ENCODE assay signal across 18 cellular contexts in genomic region chr10:35007858-35008301, GRCh38.
DNase-seq lines count a peak whose midpoint lies in the region; ATAC-seq, FAIRE-seq and TF ChIP-seq lines count a peak whose summit lies in the region.
"Had no signal": no experiment of that assay in that cellular context is flagged by ENCODE, and none has a peak within 500 bp of the region (broad histone marks: within the 10 kb centered on the region; RNA-seq: fewer than 3 reads in every experiment).

No MANE protein-coding gene starts in this region.

- H3K79me2 ChIP-seq in K562 (ENCODE audit: control insufficient read depth, insufficient read depth, low read length): no peaks in the 10 kb centered on the region

- dilution Hi-C loops in IMR-90 (cut with HindIII; ENCODE audit: low sequenced_read_pairs, unreplicated experiment): no loop called here

- TF ChIP-seq RAD21 in IMR-90 (IDR thresholded peaks at IDR 0.05; ENCODE audit: low read length) (no peak), K562 (CRISPR knock-in tag; conservative IDR thresholded peaks at IDR 0.05 in 1 of 2, IDR thresholded peaks at IDR 0.05 in 1 of 2) (no peak)

- H3K27ac Mint-ChIP-seq in CD4-positive, alpha-beta T cell: peak overlapping the region; percentile 22
- H3K27ac Mint-ChIP-seq in naive thymus-derived CD4-positive, alpha-beta T cell: peak overlapping the region in 5 of 9 donors; percentile 9 to 71 (median 21)
- H3K27ac Mint-ChIP-seq: activated B cell treated with CpG ODN at 0.5 μM for 24 hours; stimulated activated naive CD8-positive, alpha-beta T cell treated with anti-CD3 and anti-CD28 coated beads, Interleukin-15, Interleukin-2, amounts not matched to agents 100 ng/mL and 50 ng/mL, for 24 hours had no signal

- no peak overlapping the region for H3K56ac ChIP-seq in IMR-90 (ENCODE audit: extremely low read depth, insufficient read depth, low read length)

- peaks cover 15% of the 10 kb centered on the region for H3K9me1 ChIP-seq in IMR-90 (ENCODE audit: insufficient read depth, low read length)
- H3K9me1 ChIP-seq in K562 (ENCODE audit: control insufficient read depth, insufficient read depth, low read length): no peaks in the 10 kb centered on the region

- peaks cover 3 to 6% of the 10 kb centered on the region in 2 experiments; a peak in 1 of 4 replicates for H3K79me1 ChIP-seq in IMR-90 (ENCODE audit: low read depth in 1 of 2, low read length in 2 of 2)

- intact Hi-C loops in CD4-positive, alpha-beta T cell (cut with DNase I, micrococcal nuclease): no loop called here
- intact Hi-C loops in IMR-90 (cut with micrococcal nuclease): no loop called here
- intact Hi-C loops in K562 (cut with micrococcal nuclease): no loop called here
- intact Hi-C loops in naive thymus-derived CD4-positive, alpha-beta T cell (cut with micrococcal nuclease): no loop called here

- BruUV-seq in IMR-90 (replicated peaks; lab: Mats Ljungman, UMichigan) (no TSS peak), K562 (replicated peaks; lab: Mats Ljungman, UMichigan) (no TSS peak)

- POLR2A ChIA-PET in CD4-positive, alpha-beta T cell (lab: Charles Lee): no interaction called here
- POLR2A ChIA-PET in IMR-90 (lab: Charles Lee; ENCODE audit: unreplicated experiment) (interaction anchor here (0.6 kb wide), 1 partner anchor 76 kb away, joined by 3 read pairs; no protein-coding TSS in a partner anchor), K562 (lab: Yijun Ruan, JAX) (interaction anchor here (0.5 to 0.6 kb wide), 2 partner anchors 8 to 1312 kb away, joined by 3 read pairs; no protein-coding TSS in a partner anchor)
- POLR2A ChIA-PET in naive thymus-derived CD4-positive, alpha-beta T cell (lab: Charles Lee): no interaction called here

- TF ChIP-seq POLR2A in IMR-90 (IDR thresholded peaks at IDR 0.05; ENCODE audit: low read depth, low read length): no peak
- TF ChIP-seq POLR2A in K562 (conservative IDR thresholded peaks at IDR 0.05): no peak

- 0 out of 2 replicates have a peak overlapping the region, but pooled peaks have one; percentile 14 for H2BK20ac ChIP-seq in IMR-90 (ENCODE audit: low read depth, low read length)

- no peak overlapping the region; the same call in 1 of the 2 replicates for H3K14ac ChIP-seq in IMR-90 (replicated peaks; ENCODE audit: low read depth, low read length)

- ATAC-seq in CD4-positive, alpha-beta T cell (ENCODE audit: poor library complexity): no peak
- ATAC-seq in IMR-90 (ENCODE audit: low read depth) (no peak), K562 (no peak; the same call in 2 of the 3 replicates)
- no peak for ATAC-seq in naive thymus-derived CD4-positive, alpha-beta T cell
- ATAC-seq in activated T-cell treated with anti-CD3 and anti-CD28 coated beads, Interleukin-2, amount 50 U/mL, for 4 hours: no peak

- peak overlapping the region; percentile 57; the same call in 1 of the 2 replicates for H4K91ac ChIP-seq in IMR-90 (ENCODE audit: insufficient read depth, low read depth, low read length)

- H3K27me3 Mint-ChIP-seq in CD4-positive, alpha-beta T cell: no peaks in the 10 kb centered on the region
- no peaks in the 10 kb centered on the region for H3K27me3 Mint-ChIP-seq in naive thymus-derived CD4-positive, alpha-beta T cell
- H3K27me3 Mint-ChIP-seq in activated T-cell treated with anti-CD3 and anti-CD28 coated beads, Interleukin-2, amount 50 U/mL, for 4 hours (ENCODE audit: low read depth): no peaks in the 10 kb centered on the region
- H3K27me3 Mint-ChIP-seq: activated B cell treated with CpG ODN at 0.5 μM for 24 hours; stimulated activated naive CD8-positive, alpha-beta T cell treated with anti-CD3 and anti-CD28 coated beads, Interleukin-15, Interleukin-2, amounts not matched to agents 100 ng/mL and 50 ng/mL, for 24 hours had no signal

- H2BK120ac ChIP-seq in IMR-90 (ENCODE audit: low read depth, low read length): peak overlapping the region; percentile 16; the same call in 1 of the 2 replicates

- H4K8ac ChIP-seq in IMR-90 (ENCODE audit: low read depth in 2 of 2, low read length in 2 of 2): peak overlapping the region in 1 of 2 experiments; percentile 7; a peak in 2 of 4 replicates

- H2AFZ ChIP-seq in IMR-90 (replicated peaks; ENCODE audit: low read length, poor library complexity) (no peak overlapping the region), K562 (ENCODE audit: low read depth, low read length) (no peak overlapping the region)

- DNase-seq in CD4-positive, alpha-beta T cell: no peak
- peak; percentile 20 for DNase-seq in IMR-90
- no peak for DNase-seq in K562 (ENCODE audit: extremely low read depth in 1 of 4, low spot score in 3 of 4)
- no peak for DNase-seq in naive thymus-derived CD4-positive, alpha-beta T cell
- no peak for DNase-seq in midbrain (lab: John Stamatoyannopoulos, UW)
- no peak for DNase-seq in NCI-H2107 treated with DMSO at 0.1 percent for 48 hours (lab: John Stamatoyannopoulos, UW; ENCODE audit: unreplicated experiment)
- DNase-seq in activated T-cell treated with anti-CD3 and anti-CD28 coated beads, Interleukin-2, amount 50 U/mL, for 4 hours: no peak
- DNase-seq in NCI-H526 (lab: John Stamatoyannopoulos, UW): no peak
- DNase-seq: activated B cell treated with CpG ODN at 0.5 μM for 24 hours, cerebellar nuclear complex, mammary epithelial cell, NCI-H1105 treated with DMSO at 0.1 percent for 48 hours, NCI-H2171 treated with DMSO at 0.1 percent for 48 hours, Right ventricle myocardium superior had no signal

- peaks cover 48% of the 10 kb centered on the region for H3K36me3 Mint-ChIP-seq in CD4-positive, alpha-beta T cell (ENCODE audit: low read depth)
- peaks cover 0 to 37% (median 24%) of the 10 kb centered on the region in 5 donors for H3K36me3 Mint-ChIP-seq in naive thymus-derived CD4-positive, alpha-beta T cell
- peaks cover 17% of the 10 kb centered on the region for H3K36me3 Mint-ChIP-seq in activated T-cell treated with anti-CD3 and anti-CD28 coated beads, Interleukin-2, amount 50 U/mL, for 4 hours (ENCODE audit: insufficient read depth)

- in situ Hi-C loops in IMR-90 (cut with MboI; ENCODE audit: low sequenced_read_pairs) (loop anchor here (25.0 kb wide), 1 partner anchor 346 kb away; no protein-coding TSS in a partner anchor), K562 (cut with MboI) (no loop called here)

- H3K4me3 Mint-ChIP-seq in CD4-positive, alpha-beta T cell: no peak overlapping the region
- no peak overlapping the region for H3K4me3 Mint-ChIP-seq in naive thymus-derived CD4-positive, alpha-beta T cell
- no peak overlapping the region for H3K4me3 Mint-ChIP-seq in activated T-cell treated with anti-CD3 and anti-CD28 coated beads, Interleukin-2, amount 50 U/mL, for 4 hours
- H3K4me3 Mint-ChIP-seq: activated B cell treated with CpG ODN at 0.5 μM for 24 hours; stimulated activated naive CD8-positive, alpha-beta T cell treated with anti-CD3 and anti-CD28 coated beads, Interleukin-15, Interleukin-2, amounts not matched to agents 100 ng/mL and 50 ng/mL, for 24 hours had no signal

- H3K27me3 ChIP-seq in CD4-positive, alpha-beta T cell (ENCODE audit: control insufficient read depth, insufficient read depth, low read length): no peaks in the 10 kb centered on the region
- H3K27me3 ChIP-seq in IMR-90 (ENCODE audit: control insufficient read depth, insufficient read depth, low read length): no peaks in the 10 kb centered on the region
- no peaks in the 10 kb centered on the region for H3K27me3 ChIP-seq in K562 (ENCODE audit: control insufficient read depth in 2 of 2, insufficient read depth in 2 of 2, low read length in 2 of 2)
- H3K27me3 ChIP-seq in naive thymus-derived CD4-positive, alpha-beta T cell (ENCODE audit: control insufficient read depth in 2 of 2, insufficient read depth in 2 of 2, low read length in 2 of 2): no peaks in the 10 kb centered on the region
- H3K27me3 ChIP-seq: right atrium auricular region, vagina had no signal

- no peak overlapping the region for H3K23ac ChIP-seq in IMR-90 (ENCODE audit: low read depth, low read length)

- no peak overlapping the region for H2AK5ac ChIP-seq in IMR-90 (ENCODE audit: low read depth, low read length)

- H4K20me1 ChIP-seq in IMR-90 (ENCODE audit: insufficient read depth, low read length) (no peaks in the 10 kb centered on the region), K562 (replicated peaks; ENCODE audit: control insufficient read depth, insufficient read depth, low read length) (no peaks in the 10 kb centered on the region)

- no peak overlapping the region for H3K27ac ChIP-seq in CD4-positive, alpha-beta T cell (ENCODE audit: low read depth, low read length)
- peak overlapping the region; percentile 46; the same call in 1 of the 2 replicates for H3K27ac ChIP-seq in IMR-90 (ENCODE audit: insufficient read depth, low read length)
- H3K27ac ChIP-seq in K562 (ENCODE audit: extremely low read depth, low read depth, low read length): no peak overlapping the region
- H3K27ac ChIP-seq in naive thymus-derived CD4-positive, alpha-beta T cell (ENCODE audit: low read depth, low read length): no peak overlapping the region
- H3K27ac ChIP-seq: right atrium auricular region, vagina had no signal

- H3K4me3 ChIP-seq in IMR-90 (ENCODE audit: insufficient read depth, low read depth, low read length) (no peak overlapping the region), K562 (no peak overlapping the region)
- H3K4me3 ChIP-seq in naive thymus-derived CD4-positive, alpha-beta T cell (ENCODE audit: low read length): no peak overlapping the region
- H3K4me3 ChIP-seq: right atrium auricular region, vagina had no signal

- H3K9ac ChIP-seq in IMR-90 (ENCODE audit: low read depth, low read length) (no peak overlapping the region), K562 (ENCODE audit: insufficient read depth in 1 of 2, low read depth in 2 of 2, low read length in 2 of 2) (no peak overlapping the region)

- H3K4ac ChIP-seq in IMR-90 (ENCODE audit: low read depth, low read length): peak overlapping the region; percentile 24

- no peak for TF ChIP-seq CTCF in CD4-positive, alpha-beta T cell (IDR thresholded peaks at IDR 0.05)
- TF ChIP-seq CTCF in IMR-90 (conservative IDR thresholded peaks at IDR 0.05; ENCODE audit: low read depth, low read length) (no peak), K562 (IDR thresholded peaks at IDR 0.05 in 2 of 3, conservative IDR thresholded peaks at IDR 0.05 in 1 of 3; ENCODE audit: insufficient read depth in 2 of 3, low read depth in 1 of 3, low read length in 3 of 3) (no peak)

- peaks cover 12% of the 10 kb centered on the region for H3K36me3 ChIP-seq in IMR-90 (ENCODE audit: control insufficient read depth, insufficient read depth, low read length)
- peaks cover 18% of the 10 kb centered on the region; the same call in 1 of the 3 replicates for H3K36me3 ChIP-seq in K562 (ENCODE audit: control insufficient read depth, insufficient read depth, low read length)
- H3K36me3 ChIP-seq in naive thymus-derived CD4-positive, alpha-beta T cell (ENCODE audit: control insufficient read depth in 2 of 3, insufficient read depth in 3 of 3, low read length in 3 of 3): peaks cover 0 to 23% (median 22%) of the 10 kb centered on the region in 3 experiments

- WGBS in IMR-90 (ENCODE audit: extremely low coverage in 2 of 2, insufficient read length in 1 of 2), 2 experiments: 96% methylated on average over 2 of the region's 4 CpGs; no CpG with 5 or more reads in 1 of the 2 experiments
- 94% methylated on average over 4 of the region's 4 CpGs for WGBS in K562 (ENCODE audit: insufficient coverage, low coverage, missing lambda C conversion rate)

- H3K4me1 ChIP-seq in IMR-90 (ENCODE audit: control insufficient read depth, insufficient read depth, low read length): peaks cover 6% of the 10 kb centered on the region
- peaks cover 0 to 4% of the 10 kb centered on the region in 2 experiments; a peak in 3 of 5 replicates for H3K4me1 ChIP-seq in K562 (replicated peaks in 1 of 2; ENCODE audit: control insufficient read depth in 2 of 2, insufficient read depth in 2 of 2, low read length in 2 of 2)
- peaks cover 0 to 10% of the 10 kb centered on the region in 2 donors for H3K4me1 ChIP-seq in naive thymus-derived CD4-positive, alpha-beta T cell (ENCODE audit: control insufficient read depth in 2 of 2, insufficient read depth in 2 of 2, low read length in 2 of 2)
- H3K4me1 ChIP-seq: right atrium auricular region, vagina had no signal

- peaks cover 16% of the 10 kb centered on the region for H3K4me1 Mint-ChIP-seq in CD4-positive, alpha-beta T cell (ENCODE audit: low read depth)
- peaks cover 0 to 21% (median 16%) of the 10 kb centered on the region in 7 donors for H3K4me1 Mint-ChIP-seq in naive thymus-derived CD4-positive, alpha-beta T cell
- H3K4me1 Mint-ChIP-seq in activated T-cell treated with anti-CD3 and anti-CD28 coated beads, Interleukin-2, amount 50 U/mL, for 4 hours (ENCODE audit: low read depth): peaks cover 12% of the 10 kb centered on the region
- H3K4me1 Mint-ChIP-seq: activated B cell treated with CpG ODN at 0.5 μM for 24 hours had no signal

- CTCF ChIA-PET in CD4-positive, alpha-beta T cell (lab: Charles Lee): no interaction called here
- CTCF ChIA-PET in IMR-90 (lab: Yijun Ruan, JAX): no interaction called here
- CTCF ChIA-PET in K562 (lab: Yijun Ruan, JAX; ENCODE audit: low intra/inter-chr PET ratio): no interaction called here
- CTCF ChIA-PET in naive thymus-derived CD4-positive, alpha-beta T cell (lab: Charles Lee): no interaction called here

- H2BK15ac ChIP-seq in IMR-90 (ENCODE audit: low read depth, low read length): no peak overlapping the region

- H4K5ac ChIP-seq in IMR-90 (ENCODE audit: low read depth, low read length): peak overlapping the region; percentile 76

- peak overlapping the region; percentile 0; the same call in 1 of the 2 replicates for H3K18ac ChIP-seq in IMR-90 (ENCODE audit: low read depth, low read length)

- H2AK9ac ChIP-seq in IMR-90 (replicated peaks; ENCODE audit: low read depth, low read length, poor library complexity): no peak overlapping the region

- no peak for TF ChIP-seq EP300 in K562 (IDR thresholded peaks at IDR 0.05; ENCODE audit: low read length)

- no peaks in the 10 kb centered on the region for H3K9me3 Mint-ChIP-seq in CD4-positive, alpha-beta T cell
- no peaks in the 10 kb centered on the region for H3K9me3 Mint-ChIP-seq in naive thymus-derived CD4-positive, alpha-beta T cell
- H3K9me3 Mint-ChIP-seq in activated T-cell treated with anti-CD3 and anti-CD28 coated beads, Interleukin-2, amount 50 U/mL, for 4 hours: no peaks in the 10 kb centered on the region
- H3K9me3 Mint-ChIP-seq: activated B cell treated with CpG ODN at 0.5 μM for 24 hours; stimulated activated naive CD8-positive, alpha-beta T cell treated with anti-CD3 and anti-CD28 coated beads, Interleukin-15, Interleukin-2, amounts not matched to agents 100 ng/mL and 50 ng/mL, for 24 hours had no signal

- H3K9me3 ChIP-seq in CD4-positive, alpha-beta T cell (ENCODE audit: control insufficient read depth, low read length): no peaks in the 10 kb centered on the region
- H3K9me3 ChIP-seq in IMR-90 (ENCODE audit: control insufficient read depth, insufficient read depth, low read length): no peaks in the 10 kb centered on the region
- no peaks in the 10 kb centered on the region for H3K9me3 ChIP-seq in K562 (replicated peaks; ENCODE audit: control insufficient read depth, insufficient read depth, low read depth, low read length)
- H3K9me3 ChIP-seq in naive thymus-derived CD4-positive, alpha-beta T cell (ENCODE audit: control insufficient read depth in 2 of 3, low read length in 3 of 3): no peaks in the 10 kb centered on the region
- H3K9me3 ChIP-seq: right atrium auricular region, vagina had no signal

- H3K4me2 ChIP-seq in IMR-90 (ENCODE audit: low read depth, low read length) (no peak overlapping the region), K562 (ENCODE audit: insufficient read depth, low read length) (no peak overlapping the region)

- peak overlapping the region; percentile 14 for H2BK5ac ChIP-seq in IMR-90 (ENCODE audit: low read depth, low read length, poor library complexity, severe bottlenecking)

- peak; percentile 58 for FAIRE-seq in K562 (lab: Jason Lieb, UNC)
- FAIRE-seq: GM18507 had no signal

Comparison
In these comparisons a context has a peak if more than half of its experiments do, and no peak if none do; other contexts are left out.
1. POLR2A ChIA-PET loops: an anchor here in IMR-90 (0.6 kb wide) and K562 (0.5 to 0.6 kb wide); none called in CD4-positive, alpha-beta T cell and naive thymus-derived CD4-positive, alpha-beta T cell.